Comparison of ENCODE assay signal across 21 cellular contexts in the genomic region with DNA sequence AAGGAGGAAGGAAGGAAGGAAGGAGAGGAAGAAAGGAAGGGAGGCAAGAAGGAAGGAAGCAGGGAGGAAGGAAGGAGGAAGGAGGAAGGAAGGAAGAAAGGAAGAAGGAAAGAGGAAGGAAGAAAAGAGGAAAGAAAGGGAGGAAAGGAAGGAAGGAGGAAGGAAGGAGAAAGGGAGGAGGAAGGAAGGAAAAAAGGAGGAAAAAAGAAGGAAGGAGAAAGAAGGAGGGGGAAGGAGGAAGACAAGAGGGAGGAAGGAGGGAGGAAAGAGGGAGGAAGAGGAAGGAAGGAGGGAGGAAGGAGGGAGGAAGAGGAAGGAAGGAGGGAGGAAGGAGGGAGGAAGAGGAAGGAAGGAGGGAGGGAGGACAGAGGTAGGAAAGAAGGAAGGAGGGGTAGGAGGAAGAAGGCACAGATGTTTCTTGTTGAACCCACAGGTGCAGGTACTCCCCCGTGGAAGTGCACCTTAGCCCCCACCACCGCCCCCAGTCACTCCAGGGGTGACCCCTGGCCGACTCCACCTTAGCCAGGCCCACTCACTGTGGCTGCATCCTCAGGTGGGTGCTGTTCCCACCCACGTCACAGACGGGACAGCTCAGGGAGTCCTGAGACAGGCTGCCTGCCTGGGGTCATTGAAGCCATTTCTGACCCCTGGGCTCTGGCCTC.
"Had no signal": no experiment of that assay in that cellular context is flagged by ENCODE, and none has a peak within 500 bp of the region (broad histone marks: within the 10 kb centered on the region; RNA-seq: fewer than 3 reads in every experiment).

No MANE protein-coding gene starts in this region.

- H3K27me3 Mint-ChIP-seq: activated naive CD8-positive, alpha-beta T cell; activated T-helper 17 cell treated with anti-CD3 and anti-CD28 coated beads, Interleukin-2, amount 50 U/mL, for 72 hours; progenitor cell of endocrine pancreas had no signal

- H3K4me3 ChIP-seq: adrenal gland, ascending aorta, colonic mucosa, dorsolateral prefrontal cortex, heart right ventricle, left ventricle myocardium inferior, spleen, upper lobe of left lung had no signal

- H3K4me1 ChIP-seq: adrenal gland, ascending aorta, colonic mucosa, heart right ventricle, left ventricle myocardium inferior, upper lobe of left lung had no signal

- H3K27ac ChIP-seq: adrenal gland, ascending aorta, brain microvascular endothelial cell, colonic mucosa, dorsolateral prefrontal cortex, heart right ventricle, left ventricle myocardium inferior, spleen, upper lobe of left lung had no signal

- H3K9me3 ChIP-seq: adrenal gland, ascending aorta, colonic mucosa, heart right ventricle, left ventricle myocardium inferior, spleen, upper lobe of left lung had no signal

- H3K36me3 Mint-ChIP-seq: activated naive CD8-positive, alpha-beta T cell had no signal

- H3K27me3 ChIP-seq: ascending aorta, brain microvascular endothelial cell, colonic mucosa had no signal

- H3K4me1 Mint-ChIP-seq: endodermal cell, neural crest cell had no signal

- ATAC-seq: activated T-helper 17 cell treated with anti-CD3 and anti-CD28 coated beads, Interleukin-2, amount 50 U/mL, for 72 hours; heart right ventricle; SK-N-SH treated with all-trans-retinoic acid at 6 μM for 48 hours; stimulated activated naive CD8-positive, alpha-beta T cell treated with anti-CD3 and anti-CD28 coated beads, Interleukin-15, Interleukin-2, amounts not matched to agents 100 U/mL and 50 U/mL, for 24 hours had no signal

- H3K4me3 Mint-ChIP-seq: activated naive CD8-positive, alpha-beta T cell; activated T-helper 17 cell treated with anti-CD3 and anti-CD28 coated beads, Interleukin-2, amount 50 U/mL, for 72 hours; endodermal cell; neural crest cell had no signal

- H3K36me3 ChIP-seq: adrenal gland, ascending aorta, brain microvascular endothelial cell, colonic mucosa, heart right ventricle, left ventricle myocardium inferior, spleen, upper lobe of left lung had no signal

- H3K27ac Mint-ChIP-seq: activated T-helper 17 cell treated with anti-CD3 and anti-CD28 coated beads, Interleukin-2, amount 50 U/mL, for 72 hours; endodermal cell had no signal

- DNase-seq: activated naive CD4-positive, alpha-beta T cell; activated T-cell treated with anti-CD3 and anti-CD28 coated beads, Interleukin-2, amount 50 U/mL, for 1 hour; adrenal gland; brain microvascular endothelial cell; central memory CD4-positive, alpha-beta T cell; colonic mucosa; endodermal cell; heart right ventricle; left ventricle myocardium inferior; mammary epithelial cell; spleen; stimulated activated CD4-positive, alpha-beta T cell treated with anti-CD3 and anti-CD28 coated beads, Interleukin-4, amount 100 ng/mL, for 1 hour; stimulated activated naive CD8-positive, alpha-beta T cell treated with anti-CD3 and anti-CD28 coated beads, Interleukin-15, Interleukin-2, amounts not matched to agents 100 U/mL and 50 U/mL, for 24 hours had no signal
